7 cellular contexts compared by ENCODE assay signal in genomic region chr20:19851863-19852262, GRCh38.
"Had no signal": no experiment of that assay in that cellular context is flagged by ENCODE, and none has a peak within 500 bp of the region (broad histone marks: within the 10 kb centered on the region; RNA-seq: fewer than 3 reads in every experiment).

No MANE protein-coding gene starts in this region.

- H3K9me3 ChIP-seq: testis had no signal

- H3K4me3 ChIP-seq: testis had no signal

- DNase-seq: activated CD4-positive, alpha-beta T cell treated with anti-CD3 and anti-CD28 coated beads for 48 hours; activated CD8-positive, alpha-beta memory T cell treated with anti-CD3 and anti-CD28 coated beads, Interleukin-2, amount 50 U/mL, for 48 hours; activated CD8-positive, alpha-beta T cell treated with anti-CD3 and anti-CD28 coated beads, Interleukin-2, amount 10 ng/mL, durations not matched to agents 7 days and 5 days; stimulated activated CD4-positive, alpha-beta T cell treated with anti-CD3 and anti-CD28 coated beads, Interleukin-2, amount 100 ng/mL, for 48 hours; stimulated activated naive CD8-positive, alpha-beta T cell treated with anti-CD3 and anti-CD28 coated beads, Interleukin-15, Interleukin-2, amounts not matched to agents 100 U/mL and 50 U/mL, for 24 hours; testis; WERI-Rb-1 had no signal

- H3K27me3 ChIP-seq: testis had no signal

- H3K27ac ChIP-seq: testis, WERI-Rb-1 had no signal

- ATAC-seq: activated CD8-positive, alpha-beta T cell treated with anti-CD3 and anti-CD28 coated beads, Interleukin-2, amount 10 ng/mL, durations not matched to agents 7 days and 5 days; stimulated activated naive CD8-positive, alpha-beta T cell treated with anti-CD3 and anti-CD28 coated beads, Interleukin-15, Interleukin-2, amounts not matched to agents 100 U/mL and 50 U/mL, for 24 hours had no signal

- H3K36me3 ChIP-seq: WERI-Rb-1 had no signal
